22 cellular contexts compared by ENCODE assay signal in the genomic region with DNA sequence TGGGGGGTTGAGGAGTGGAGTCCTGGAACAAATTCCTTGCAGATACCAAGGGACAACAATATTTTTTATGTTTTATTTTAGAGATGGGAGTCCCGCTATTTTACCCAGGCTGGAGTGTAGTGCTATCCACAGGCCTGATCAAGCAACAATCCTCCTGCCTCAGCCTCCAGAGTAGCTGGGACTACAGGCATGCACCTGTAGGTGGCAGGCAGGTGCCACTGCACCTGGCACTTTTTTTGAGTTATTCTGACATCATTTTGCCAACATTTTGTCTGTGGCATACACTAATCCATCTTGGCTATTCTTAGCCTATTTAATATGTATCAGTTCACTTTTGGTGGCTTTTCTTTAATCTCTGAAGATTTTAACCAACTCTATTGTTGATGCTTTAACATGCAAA.
A peak's percentile ranks its signal among the peaks of the same experiment; 100 is the strongest.
DNase-seq lines count a peak whose midpoint lies in the region; ATAC-seq and TF ChIP-seq lines count a peak whose summit lies in the region.
"Had no signal": no experiment of that assay in that cellular context is flagged by ENCODE, and none has a peak within 500 bp of the region (broad histone marks: within the 10 kb centered on the region; RNA-seq: fewer than 3 reads in every experiment).

No MANE protein-coding gene starts in this region.

- H3K36me3 ChIP-seq in OCI-LY7 (ENCODE audit: insufficient read depth, low read length) (peaks cover 20% of the 10 kb centered on the region), neuronal stem cell (replicated peaks in 1 of 2; ENCODE audit: control insufficient read depth in 2 of 2, insufficient read depth in 2 of 2, low read length in 2 of 2) (no peaks in the 10 kb centered on the region)
- H3K36me3 ChIP-seq: ascending aorta, tibial artery had no signal

- H3K9me3 ChIP-seq in OCI-LY7 (ENCODE audit: low read length) (peaks cover 36% of the 10 kb centered on the region), neuronal stem cell (replicated peaks in 1 of 2; ENCODE audit: control insufficient read depth in 2 of 2, insufficient read depth in 1 of 2, low read depth in 1 of 2, low read length in 2 of 2) (peaks cover 0 to 2% of the 10 kb centered on the region in 2 donors)
- H3K9me3 ChIP-seq: ascending aorta, tibial artery had no signal

- no peak overlapping the region for H3K14ac ChIP-seq in neuronal stem cell (ENCODE audit: low read length)

- DNase-seq in GM12864 (ENCODE audit: low read depth) = no peak
- peak; percentile 60 for DNase-seq in OCI-LY7 (ENCODE audit: low spot score)
- no peak for DNase-seq in neuronal stem cell (ENCODE audit: low spot score)
- DNase-seq in SHP77 (lab: John Stamatoyannopoulos, UW) = no peak
- DNase-seq in LoVo (ENCODE audit: low spot score) = no peak
- DNase-seq: activated CD4-positive, alpha-beta memory T cell treated with anti-CD3 and anti-CD28 coated beads, Interleukin-2, amount 10 ng/mL, durations not matched to agents 7 days and 5 days; activated CD4-positive, CD25-positive, alpha-beta regulatory T cell; activated naive CD4-positive, alpha-beta T cell treated with anti-CD3 and anti-CD28 coated beads, Interleukin-2, amount 50 U/mL, for 16 hours; DMS79 treated with DMSO at 0.1 percent for 48 hours; Kasumi-1; NCI-H1417 treated with DMSO at 0.1 percent for 48 hours; NCI-H2171 treated with DMSO at 0.1 percent for 48 hours; NCI-H774; stimulated activated CD4-positive, alpha-beta T cell treated with anti-CD3 and anti-CD28 coated beads, Interleukin-4, amount 100 ng/mL, for 1 hour; tibial artery had no signal

- no peak overlapping the region for H3K18ac ChIP-seq in neuronal stem cell (ENCODE audit: low read length)

- ATAC-seq in HG03354 (IDR thresholded peaks at IDR 0.05; ENCODE audit: poor library complexity, severe bottlenecking, unreplicated experiment) = peak; percentile 24
- no peak for ATAC-seq in GM19395 (IDR thresholded peaks at IDR 0.05; ENCODE audit: unreplicated experiment)
- ATAC-seq: Panc1 had no signal

- POLR2A ChIA-PET in OCI-LY7 (lab: Charles Lee) = interaction anchor here (1.2 kb wide), 1 partner anchor 12 kb away, joined by 5 read pairs; no protein-coding TSS in a partner anchor

- CTCF ChIA-PET in OCI-LY7 (lab: Charles Lee; ENCODE audit: unreplicated experiment) = no interaction called here

- no CpG with 5 or more reads among the region's 1 CpG for WGBS in neuronal stem cell (ENCODE audit: extremely low coverage in 2 of 2, insufficient read length in 2 of 2, insufficient replicate concordance in 1 of 2), 2 donors

- no peaks in the 10 kb centered on the region for H3K9me2 ChIP-seq in OCI-LY7 (ENCODE audit: insufficient read depth, low read length)

- no peak overlapping the region for H2AK5ac ChIP-seq in neuronal stem cell (ENCODE audit: low read depth, low read length)

- no peaks in the 10 kb centered on the region for H4K20me1 ChIP-seq in OCI-LY7 (ENCODE audit: insufficient read depth, low read length)

- H4K8ac ChIP-seq in neuronal stem cell (ENCODE audit: low read depth, low read length) = no peak overlapping the region

- H3K4me1 ChIP-seq in OCI-LY7 (ENCODE audit: insufficient read depth, low read length, poor library complexity, severe bottlenecking) (peaks cover 53% of the 10 kb centered on the region), neuronal stem cell (ENCODE audit: control insufficient read depth in 2 of 2, insufficient read depth in 1 of 2, low read depth in 1 of 2, low read length in 2 of 2) (no peaks in the 10 kb centered on the region)
- H3K4me1 ChIP-seq: ascending aorta, tibial artery had no signal

- no peak overlapping the region for H2AFZ ChIP-seq in OCI-LY7 (ENCODE audit: low read length)
- no peak overlapping the region for H2AFZ ChIP-seq in neuronal stem cell (ENCODE audit: low read length)
- H2AFZ ChIP-seq: hepatocyte had no signal

- H2BK120ac ChIP-seq in neuronal stem cell (ENCODE audit: low read depth, low read length) = no peak overlapping the region

- no peak overlapping the region for H4K91ac ChIP-seq in neuronal stem cell (ENCODE audit: low read depth, low read length, poor library complexity)

- no peak overlapping the region for H3K9ac ChIP-seq in neuronal stem cell (ENCODE audit: low read depth, low read length, poor library complexity)

- H3K4me2 ChIP-seq in OCI-LY7 (ENCODE audit: low read length) (no peak overlapping the region), neuronal stem cell (ENCODE audit: insufficient read depth, low read length, poor library complexity, severe bottlenecking) (no peak overlapping the region)
- H3K4me2 ChIP-seq: hepatocyte had no signal

- no peak overlapping the region for H3K4me3 ChIP-seq in GM12864 (ENCODE audit: low read depth, low read length)
- H3K4me3 ChIP-seq in OCI-LY7 (ENCODE audit: low read depth, low read length, poor library complexity, severe bottlenecking) = no peak overlapping the region
- no peak overlapping the region for H3K4me3 ChIP-seq in neuronal stem cell (ENCODE audit: low read length in 2 of 2)
- H3K4me3 ChIP-seq: ascending aorta, hepatocyte, lung, tibial artery had no signal

- H3K23ac ChIP-seq in neuronal stem cell (ENCODE audit: low read depth, low read length, poor library complexity) = peak overlapping the region; percentile 36

- no peak overlapping the region for H2BK12ac ChIP-seq in neuronal stem cell (ENCODE audit: low read length)

- H3K79me2 ChIP-seq in OCI-LY7 (ENCODE audit: insufficient read depth, low read depth, low read length) = no peaks in the 10 kb centered on the region
- H3K79me2 ChIP-seq: hepatocyte had no signal

- no peak overlapping the region for H3K4ac ChIP-seq in neuronal stem cell (ENCODE audit: low read length)

- intact Hi-C loops in OCI-LY7 (cut with micrococcal nuclease; ENCODE audit: unreplicated experiment) = loop anchor here (1.0 to 5.0 kb wide), 4 partner anchors 111 to 493 kb away; no protein-coding TSS in a partner anchor

- BruUV-seq in OCI-LY7 (replicated peaks; lab: Mats Ljungman, UMichigan) = no TSS peak

- peak; percentile 45 for TF ChIP-seq CTCF in GM12864 (IDR thresholded peaks at IDR 0.05; ENCODE audit: low read depth, low read length, missing control alignments)
- peak; percentile 74 for TF ChIP-seq CTCF in OCI-LY7 (conservative IDR thresholded peaks at IDR 0.05; ENCODE audit: low read length)

- no peak overlapping the region for H2BK5ac ChIP-seq in neuronal stem cell (ENCODE audit: low read length)

- H3K27me3 ChIP-seq in neuronal stem cell (ENCODE audit: control insufficient read depth in 3 of 3, insufficient read depth in 3 of 3, low read depth in 1 of 3, low read length in 3 of 3) = no peaks in the 10 kb centered on the region
- H3K27me3 ChIP-seq: ascending aorta, hepatocyte, tibial artery had no signal

- H3K79me1 ChIP-seq in neuronal stem cell (ENCODE audit: low read depth, low read length) = no peaks in the 10 kb centered on the region

- H2BK15ac ChIP-seq in neuronal stem cell (ENCODE audit: low read length) = no peak overlapping the region

- H3K27ac ChIP-seq in OCI-LY7 (ENCODE audit: low read depth, low read length, poor library complexity, severe bottlenecking) = peak overlapping the region; percentile 89
- H3K27ac ChIP-seq in neuronal stem cell (replicated peaks; ENCODE audit: low read length) = no peak overlapping the region
- H3K27ac ChIP-seq: ascending aorta, epithelial cell of prostate, hepatocyte, tibial artery had no signal
